In genomic region chr10:125177641-125178640, GRCh38 we compare ENCODE assay signal across 35 cellular contexts.
"Had no signal": no experiment of that assay in that cellular context is flagged by ENCODE, and none has a peak within 500 bp of the region (broad histone marks: within the 10 kb centered on the region; RNA-seq: fewer than 3 reads in every experiment).

No MANE protein-coding gene starts in this region.

- H3K27ac ChIP-seq: RWPE1, VCaP had no signal

- FAIRE-seq: bronchial epithelial cell, RCC 7860 had no signal

- H3K36me3 Mint-ChIP-seq: activated naive CD8-positive, alpha-beta T cell; brain; IgD-negative memory B cell had no signal

- DNase-seq: activated B cell treated with CpG ODN at 0.5 μM for 24 hours; activated CD4-positive, alpha-beta memory T cell treated with anti-CD3 and anti-CD28 coated beads, Interleukin-2, amount 10 ng/mL, durations not matched to agents 7 days and 5 days; activated CD4-positive, alpha-beta T cell treated with anti-CD3 and anti-CD28 coated beads for 48 hours; activated CD4-positive, CD25-positive, alpha-beta regulatory T cell treated with anti-CD3 and anti-CD28 coated beads, Interleukin-2, amount 50 U/mL, for 72 hours; activated gamma-delta T cell; activated naive CD4-positive, alpha-beta T cell treated with anti-CD3 and anti-CD28 coated beads for 36 hours; activated naive CD8-positive, alpha-beta T cell treated with anti-CD3 and anti-CD28 coated beads, Interleukin-2, amount 50 U/mL, for 24 hours; activated T-cell treated with anti-CD3 and anti-CD28 coated beads, Interleukin-2, amount 50 U/mL, for 24 hours; anterior cingulate cortex; Karpas-422; KBM-7; NCI-H1105; NCI-H1417 treated with DMSO at 0.1 percent for 48 hours; NCI-H1930; NCI-H2081 treated with DMSO at 0.1 percent for 48 hours; NCI-H226; NCI-H446 treated with DMSO at 0.1 percent for 48 hours; NCI-H524; NCI-H69; NK-92 treated with Interleukin-12 subunit alpha and Interleukin-12 subunit beta, amount 100 ng/mL, for 24 hours; PC-3; SIG-M5; SW 1271; T-helper 1 cell; T-helper 2 cell; T-helper 9 cell had no signal

- H3K27ac Mint-ChIP-seq: activated B cell treated with CpG ODN at 0.5 μM for 24 hours; activated CD4-positive, alpha-beta memory T cell treated with anti-CD3 and anti-CD28 coated beads, Interleukin-2, amount 10 ng/mL, durations not matched to agents 7 days and 5 days; activated naive CD4-positive, alpha-beta T cell treated with anti-CD3 and anti-CD28 coated beads for 36 hours; activated naive CD8-positive, alpha-beta T cell; activated naive CD8-positive, alpha-beta T cell treated with anti-CD3 and anti-CD28 coated beads, Interleukin-2, amount 50 U/mL, for 24 hours; activated T-cell treated with anti-CD3 and anti-CD28 coated beads, Interleukin-2, amount 50 U/mL, for 24 hours; activated T-helper 2 cell treated with anti-CD3 and anti-CD28 coated beads, Interferon-gamma antibody, Interleukin-2, Interleukin-4, amounts not matched to agents 10 μg/mL and 5 μg/mL and 100 μg/mL, durations not matched to agents 14 hours and 24 hours and 36 hours; brain had no signal

- H3K4me3 Mint-ChIP-seq: activated B cell treated with CpG ODN at 0.5 μM for 24 hours; activated CD4-positive, alpha-beta memory T cell treated with anti-CD3 and anti-CD28 coated beads, Interleukin-2, amount 10 ng/mL, durations not matched to agents 7 days and 5 days; activated naive CD4-positive, alpha-beta T cell treated with anti-CD3 and anti-CD28 coated beads for 36 hours; activated naive CD8-positive, alpha-beta T cell; activated naive CD8-positive, alpha-beta T cell treated with anti-CD3 and anti-CD28 coated beads, Interleukin-2, amount 50 U/mL, for 24 hours; activated T-cell treated with anti-CD3 and anti-CD28 coated beads, Interleukin-2, amount 50 U/mL, for 24 hours; brain; IgD-negative memory B cell had no signal

- H3K9me3 Mint-ChIP-seq: activated B cell treated with CpG ODN at 0.5 μM for 24 hours; activated T-helper 2 cell treated with anti-CD3 and anti-CD28 coated beads, Interferon-gamma antibody, Interleukin-2, Interleukin-4, amounts not matched to agents 10 μg/mL and 5 μg/mL and 100 μg/mL, durations not matched to agents 14 hours and 24 hours and 36 hours had no signal

- H3K4me1 Mint-ChIP-seq: activated B cell treated with CpG ODN at 0.5 μM for 24 hours; activated CD4-positive, alpha-beta memory T cell treated with anti-CD3 and anti-CD28 coated beads, Interleukin-2, amount 10 ng/mL, durations not matched to agents 7 days and 5 days; activated naive CD8-positive, alpha-beta T cell treated with anti-CD3 and anti-CD28 coated beads, Interleukin-2, amount 50 U/mL, for 24 hours; IgD-negative memory B cell had no signal

- ATAC-seq: activated naive CD8-positive, alpha-beta T cell treated with anti-CD3 and anti-CD28 coated beads, Interleukin-2, amount 50 U/mL, for 24 hours; PC-3; Right ventricle myocardium inferior had no signal
